In genomic region chr17:29045734-29046133, GRCh38 we compare ENCODE assay signal across 17 cellular contexts. TPM values are rescaled to one million over a fixed set of nuclear protein-coding genes. Genes with fewer than 3 reads are reported as not detected.
"Had no signal": no experiment of that assay in that cellular context is flagged by ENCODE, and none has a peak within 500 bp of the region (broad histone marks: within the 10 kb centered on the region; RNA-seq: fewer than 3 reads in every experiment).

No MANE protein-coding gene starts in this region.

- H3K9me3 ChIP-seq: ascending aorta, gastrocnemius medialis, left lung, psoas muscle, spleen, stomach, thoracic aorta had no signal

- ATAC-seq: activated CD4-positive, CD25-positive, alpha-beta regulatory T cell treated with anti-CD3 and anti-CD28 coated beads, Interleukin-2, amount 50 U/mL, for 24 hours; activated naive CD8-positive, alpha-beta T cell treated with anti-CD3 and anti-CD28 coated beads, Interleukin-2, amount 50 U/mL, for 24 hours; gastrocnemius medialis; left lung; sciatic nerve had no signal

- DNase-seq: activated naive CD4-positive, alpha-beta T cell treated with Interleukin-2 at 50 U/mL for 16 hours; activated naive CD8-positive, alpha-beta T cell treated with anti-CD3 and anti-CD28 coated beads, Interleukin-2, amount 50 U/mL, for 24 hours; activated T-cell treated with anti-CD3 and anti-CD28 coated beads for 4 hours; erythroblast; gastrocnemius medialis; left lung; psoas muscle; spleen; stomach had no signal

- H3K27me3 ChIP-seq: ascending aorta, spleen, stomach had no signal

- H3K27ac Mint-ChIP-seq: activated naive CD8-positive, alpha-beta T cell treated with anti-CD3 and anti-CD28 coated beads, Interleukin-2, amount 50 U/mL, for 24 hours had no signal

- H3K27ac ChIP-seq: ascending aorta, gastrocnemius medialis, left lung, psoas muscle, spleen, stomach, thoracic aorta had no signal

- H3K9me3 Mint-ChIP-seq: activated naive CD8-positive, alpha-beta T cell treated with anti-CD3 and anti-CD28 coated beads, Interleukin-2, amount 50 U/mL, for 24 hours; nephron had no signal

- FAIRE-seq: islet of Langerhans had no signal

- H3K4me1 ChIP-seq: ascending aorta, psoas muscle had no signal

- H3K4me3 ChIP-seq: ascending aorta, gastrocnemius medialis, left lung, psoas muscle, spleen, stomach, thoracic aorta had no signal

- H3K36me3 ChIP-seq: ascending aorta, gastrocnemius medialis, left lung, spleen, stomach, thoracic aorta had no signal

- H3K4me3 Mint-ChIP-seq: activated naive CD8-positive, alpha-beta T cell treated with anti-CD3 and anti-CD28 coated beads, Interleukin-2, amount 50 U/mL, for 24 hours; nephron had no signal

RNA-seq across cellular contexts. Expression of gene PIPOX, which starts 2.8 kb away (rescaled TPM):
- total RNA-seq: ascending aorta had no signal

RNA-seq across cellular contexts. Expression of gene SEZ6, which starts 39.9 kb away (rescaled TPM):
- total RNA-seq: ascending aorta, gastrocnemius medialis, osteoblast, psoas muscle, sciatic nerve, thoracic aorta, ureter had no signal
- polyA plus RNA-seq: spleen had no signal
